ENCODE assay signal across 16 cellular contexts in genomic region chr16:85477801-85478363, GRCh38.
"Had no signal": no experiment of that assay in that cellular context is flagged by ENCODE, and none has a peak within 500 bp of the region (broad histone marks: within the 10 kb centered on the region; RNA-seq: fewer than 3 reads in every experiment).

No MANE protein-coding gene starts in this region.

- H3K4me1 Mint-ChIP-seq: activated naive CD4-positive, alpha-beta T cell treated with anti-CD3 and anti-CD28 coated beads, Interleukin-2, amount 50 U/mL, for 24 hours had no signal

- ATAC-seq: natural killer cell treated with Interleukin-12 subunit alpha and Interleukin-12 subunit beta and Interleukin-15 and Interleukin-18, amount 100 ng/mL, for 72 hours had no signal

- H3K27me3 Mint-ChIP-seq: activated naive CD4-positive, alpha-beta T cell treated with anti-CD3 and anti-CD28 coated beads, Interleukin-2, amount 50 U/mL, for 24 hours had no signal

- H3K36me3 Mint-ChIP-seq: activated naive CD4-positive, alpha-beta T cell treated with anti-CD3 and anti-CD28 coated beads, Interleukin-2, amount 50 U/mL, for 24 hours; natural killer cell treated with Interleukin-12 subunit alpha and Interleukin-12 subunit beta and Interleukin-15 and Interleukin-18, amount 100 ng/mL, for 72 hours had no signal

- H3K4me3 ChIP-seq: hepatocyte, tibial artery, uterus had no signal

- H3K4me2 ChIP-seq: hepatocyte had no signal

- H3K36me3 ChIP-seq: tibial artery, uterus had no signal

- H2AFZ ChIP-seq: hepatocyte had no signal

- H3K27me3 ChIP-seq: hepatocyte, tibial artery, uterus had no signal

- H3K9me3 ChIP-seq: tibial artery, uterus had no signal

- H3K4me3 Mint-ChIP-seq: activated naive CD4-positive, alpha-beta T cell treated with anti-CD3 and anti-CD28 coated beads, Interleukin-2, amount 50 U/mL, for 24 hours; natural killer cell treated with Interleukin-12 subunit alpha and Interleukin-12 subunit beta and Interleukin-15 and Interleukin-18, amount 100 ng/mL, for 72 hours had no signal

- DNase-seq: activated CD4-positive, alpha-beta T cell treated with anti-CD3 and anti-CD28 coated beads for 1 hour; activated CD8-positive, alpha-beta memory T cell treated with anti-CD3 and anti-CD28 coated beads for 24 hours; activated CD8-positive, alpha-beta memory T cell treated with anti-CD3 and anti-CD28 coated beads, Interleukin-2, amount 50 U/mL, for 48 hours; activated gamma-delta T cell; activated T-cell treated with anti-CD3 and anti-CD28 coated beads, Interleukin-2, amount 50 U/mL, for 48 hours; foreskin fibroblast; occipital lobe; retina; stimulated activated naive CD4-positive, alpha-beta T cell treated with Interleukin-2 at 50 U/mL for 16 hours; substantia nigra; T-helper 1 cell; tibial artery; uterus had no signal

- H3K9me3 Mint-ChIP-seq: activated naive CD4-positive, alpha-beta T cell treated with anti-CD3 and anti-CD28 coated beads, Interleukin-2, amount 50 U/mL, for 24 hours; natural killer cell treated with Interleukin-12 subunit alpha and Interleukin-12 subunit beta and Interleukin-15 and Interleukin-18, amount 100 ng/mL, for 72 hours had no signal

- H3K27ac Mint-ChIP-seq: activated naive CD4-positive, alpha-beta T cell treated with anti-CD3 and anti-CD28 coated beads, Interleukin-2, amount 50 U/mL, for 24 hours; natural killer cell treated with Interleukin-12 subunit alpha and Interleukin-12 subunit beta and Interleukin-15 and Interleukin-18, amount 100 ng/mL, for 72 hours had no signal

- H3K27ac ChIP-seq: hepatocyte, tibial artery, uterus had no signal
